Comparison of ENCODE assay signal across 10 cellular contexts in genomic region chr5:39177629-39177959, GRCh38. TPM values are rescaled to one million over a fixed set of nuclear protein-coding genes. Genes with fewer than 3 reads are reported as not detected.
A peak's percentile ranks its signal among the peaks of the same experiment; 100 is the strongest.
DNase-seq lines count a peak whose midpoint lies in the region; ATAC-seq lines count a peak whose summit lies in the region.
"Had no signal": no experiment of that assay in that cellular context is flagged by ENCODE, and none has a peak within 500 bp of the region (broad histone marks: within the 10 kb centered on the region; RNA-seq: fewer than 3 reads in every experiment).

No MANE protein-coding gene starts in this region.

- H3K9me3 Mint-ChIP-seq in CD8-positive, alpha-beta memory T cell, result peaks cover 0 to 5% (median 0%) of the 10 kb centered on the region in 5 donors

- peaks cover 16% of the 10 kb centered on the region for H3K36me3 ChIP-seq in CD8-positive, alpha-beta memory T cell (ENCODE audit: insufficient read depth, low read length)
- H3K36me3 ChIP-seq: suprapubic skin had no signal

- H3K27me3 Mint-ChIP-seq in CD8-positive, alpha-beta memory T cell, result no peaks in the 10 kb centered on the region

- DNase-seq in CD8-positive, alpha-beta memory T cell, result peak in 3 of 5 donors; percentile 57 to 78 (median 70)
- DNase-seq in Jurkat, Clone E6-1 (ENCODE audit: low read depth, low spot score), result peak; percentile 93
- DNase-seq in central memory CD4-positive, alpha-beta T cell, result peak; percentile 73
- DNase-seq in NCI-H524 (lab: John Stamatoyannopoulos, UW), result no peak
- DNase-seq in NCI-H128 (lab: John Stamatoyannopoulos, UW; ENCODE audit: unreplicated experiment), result no peak
- DNase-seq in NCI-H2029 (lab: John Stamatoyannopoulos, UW), result no peak
- DNase-seq: NCI-H1436 had no signal

- POLR2A ChIA-PET in CD8-positive, alpha-beta memory T cell (lab: Charles Lee), result interaction anchor here (0.7 to 9.9 kb wide), 8 partner anchors 8 to 39 kb away, joined by 3 to 135 read pairs (median 6); no protein-coding TSS in a partner anchor

- peak; percentile 36 for ATAC-seq in GM19468 (IDR thresholded peaks at IDR 0.05; ENCODE audit: extremely low read depth, unreplicated experiment)
- no peak for ATAC-seq in HG02840 (IDR thresholded peaks at IDR 0.05; ENCODE audit: low FRiP score, unreplicated experiment)

- H3K4me1 ChIP-seq in CD8-positive, alpha-beta memory T cell (ENCODE audit: insufficient read depth, low read length), result peaks cover 96% of the 10 kb centered on the region
- H3K4me1 ChIP-seq: suprapubic skin had no signal

- H3K4me3 ChIP-seq in CD8-positive, alpha-beta memory T cell (ENCODE audit: low read length), result peak overlapping the region; percentile 61
- peak overlapping the region; percentile 38 for H3K4me3 ChIP-seq in Jurkat, Clone E6-1 (ENCODE audit: low read length)
- H3K4me3 ChIP-seq: suprapubic skin had no signal

- H3K27ac Mint-ChIP-seq in CD8-positive, alpha-beta memory T cell, result peak overlapping the region; percentile 77 to 97 (median 93)

- no peaks in the 10 kb centered on the region for H3K27me3 ChIP-seq in CD8-positive, alpha-beta memory T cell (ENCODE audit: insufficient read depth, low read length, poor library complexity, severe bottlenecking)
- H3K27me3 ChIP-seq: suprapubic skin had no signal

- H3K4me1 Mint-ChIP-seq in CD8-positive, alpha-beta memory T cell, result peaks cover 96 to 100% (median 99%) of the 10 kb centered on the region in 3 donors

- peaks cover 13 to 51% (median 35%) of the 10 kb centered on the region in 3 donors for H3K36me3 Mint-ChIP-seq in CD8-positive, alpha-beta memory T cell

- peak overlapping the region; percentile 60 to 84 (median 74) for H3K4me3 Mint-ChIP-seq in CD8-positive, alpha-beta memory T cell

- no peaks in the 10 kb centered on the region for H3K9me3 ChIP-seq in CD8-positive, alpha-beta memory T cell (ENCODE audit: low read length)
- H3K9me3 ChIP-seq: suprapubic skin had no signal

- CTCF ChIA-PET in CD8-positive, alpha-beta memory T cell (lab: Charles Lee), result interaction anchor here (1.2 to 17.8 kb wide), 6 partner anchors 9 to 40 kb away, joined by 3 to 263 read pairs (median 23); no protein-coding TSS in a partner anchor

- peak overlapping the region; percentile 68 for H3K27ac ChIP-seq in CD8-positive, alpha-beta memory T cell (ENCODE audit: low read depth, low read length)
- H3K27ac ChIP-seq: suprapubic skin had no signal

RNA-seq across cellular contexts. Expression of gene FYB1, which starts 41.8 kb away (rescaled TPM):
- total RNA-seq in CD8-positive, alpha-beta memory T cell, result 10 to 100 TPM; 75.9 to 84.2 TPM
- 282 TPM for polyA plus RNA-seq in CD8-positive, alpha-beta memory T cell
- polyA plus RNA-seq in Jurkat, Clone E6-1 (2012; ENCODE audit: insufficient read depth, insufficient read length), result 3.7 TPM

Comparison
In these comparisons a context has a peak if more than half of its experiments do, and no peak if none do; other contexts are left out.
1. DNase-seq: peak in CD8-positive, alpha-beta memory T cell (3 of 5), Jurkat, Clone E6-1 (single experiment) and central memory CD4-positive, alpha-beta T cell (single experiment); none in NCI-H524 (0 of 2), NCI-H128 (single experiment) and NCI-H2029 (single experiment).